In genomic region chr12:107349008-107349747, GRCh38 we compare ENCODE assay signal across 8 cellular contexts.
DNase-seq lines count a peak whose midpoint lies in the region; ATAC-seq and TF ChIP-seq lines count a peak whose summit lies in the region.

No MANE protein-coding gene starts in this region.

- H2AK5ac ChIP-seq in neuronal stem cell (ENCODE audit: low read depth, low read length), result no peak overlapping the region

- H2BK15ac ChIP-seq in neuronal stem cell (ENCODE audit: low read length), result no peak overlapping the region

- H3K27me3 Mint-ChIP-seq in endodermal cell (ENCODE audit: insufficient read depth), result peaks cover 15% of the 10 kb centered on the region

- H3K4me3 Mint-ChIP-seq in endodermal cell, result no peak overlapping the region

- H3K4me1 Mint-ChIP-seq in endodermal cell, result no peaks in the 10 kb centered on the region

- H3K9me3 Mint-ChIP-seq in endodermal cell, result peaks cover 21% of the 10 kb centered on the region

- no peak overlapping the region for H3K14ac ChIP-seq in neuronal stem cell (ENCODE audit: low read length)

- no peaks in the 10 kb centered on the region for H3K79me1 ChIP-seq in neuronal stem cell (ENCODE audit: low read depth, low read length)

- WGBS in endodermal cell (ENCODE audit: insufficient coverage in 1 of 2, insufficient read length in 1 of 2), 2 experiments, result 66 to 78% methylated on average over 4 to 5 of the region's 5 CpGs
- WGBS in neuronal stem cell (ENCODE audit: extremely low coverage in 2 of 2, insufficient read length in 2 of 2, insufficient replicate concordance in 1 of 2), 2 donors, result no CpG with 5 or more reads among the region's 5 CpGs

- no peak overlapping the region for H3K9ac ChIP-seq in endodermal cell (ENCODE audit: extremely low read depth, low read length, poor library complexity, severe bottlenecking)
- H3K9ac ChIP-seq in neuronal stem cell (ENCODE audit: low read depth, low read length, poor library complexity), result no peak overlapping the region

- H2BK5ac ChIP-seq in neuronal stem cell (ENCODE audit: low read length), result no peak overlapping the region

- peak overlapping the region; percentile 1 for H3K18ac ChIP-seq in neuronal stem cell (ENCODE audit: low read length)

- H4K91ac ChIP-seq in neuronal stem cell (ENCODE audit: low read depth, low read length, poor library complexity), result no peak overlapping the region

- no peak overlapping the region for H2AFZ ChIP-seq in neuronal stem cell (ENCODE audit: low read length)

- H2BK120ac ChIP-seq in neuronal stem cell (ENCODE audit: low read depth, low read length), result no peak overlapping the region

- H4K8ac ChIP-seq in neuronal stem cell (ENCODE audit: low read depth, low read length), result no peak overlapping the region

- H3K4me3 ChIP-seq in endodermal cell (ENCODE audit: low read length) (no peak overlapping the region), neuronal stem cell (ENCODE audit: low read length in 2 of 2) (no peak overlapping the region), HAP-1 (no peak overlapping the region)

- no peak overlapping the region for H3K23ac ChIP-seq in neuronal stem cell (ENCODE audit: low read depth, low read length, poor library complexity)

- TF ChIP-seq CTCF in endodermal cell (conservative IDR thresholded peaks at IDR 0.05), result no peak

- no peak overlapping the region for H2BK12ac ChIP-seq in neuronal stem cell (ENCODE audit: low read length)

- in situ Hi-C loops in HAP-1 (cut with MboI; ENCODE audit: low sequenced_read_pairs), result no loop called here

- DNase-seq in DMS53 treated with DMSO at 0.1 percent for 48 hours (lab: John Stamatoyannopoulos, UW; ENCODE audit: unreplicated experiment) (peak; percentile 62), NCI-H2196 treated with DMSO at 0.1 percent for 48 hours (lab: John Stamatoyannopoulos, UW; ENCODE audit: unreplicated experiment) (peak; percentile 25), endodermal cell (peak; percentile 74), neuronal stem cell (ENCODE audit: low spot score) (no peak), germinal center (ENCODE audit: low spot score) (no peak), HAP-1 (ENCODE audit: low spot score in 2 of 2) (no peak)

- H3K27ac Mint-ChIP-seq in endodermal cell, result no peak overlapping the region

- peaks cover 4% of the 10 kb centered on the region for H3K36me3 Mint-ChIP-seq in endodermal cell (ENCODE audit: low read depth)

- ATAC-seq in HG03196 (IDR thresholded peaks at IDR 0.05; ENCODE audit: unreplicated experiment) (no peak), HG03342 (IDR thresholded peaks at IDR 0.05; ENCODE audit: unreplicated experiment) (no peak)

- H3K4me2 ChIP-seq in neuronal stem cell (ENCODE audit: insufficient read depth, low read length, poor library complexity, severe bottlenecking), result no peak overlapping the region

- H3K9me3 ChIP-seq in endodermal cell (ENCODE audit: control insufficient read depth, low read length) (peaks cover 20% of the 10 kb centered on the region), neuronal stem cell (replicated peaks in 1 of 2; ENCODE audit: control insufficient read depth in 2 of 2, insufficient read depth in 1 of 2, low read depth in 1 of 2, low read length in 2 of 2) (peaks cover 0 to 11% of the 10 kb centered on the region in 2 donors), HAP-1 (no peaks in the 10 kb centered on the region)

- H3K4me1 ChIP-seq in endodermal cell (ENCODE audit: control insufficient read depth, insufficient read depth, low read length), result peaks cover 4% of the 10 kb centered on the region
- peaks cover 0 to 5% of the 10 kb centered on the region in 2 donors for H3K4me1 ChIP-seq in neuronal stem cell (ENCODE audit: control insufficient read depth in 2 of 2, insufficient read depth in 1 of 2, low read depth in 1 of 2, low read length in 2 of 2)
- H3K4me1 ChIP-seq in HAP-1, result no peaks in the 10 kb centered on the region

- H3K27me3 ChIP-seq in endodermal cell (ENCODE audit: control insufficient read depth, insufficient read depth, low read length, poor library complexity, severe bottlenecking) (no peaks in the 10 kb centered on the region), neuronal stem cell (ENCODE audit: control insufficient read depth in 3 of 3, insufficient read depth in 3 of 3, low read depth in 1 of 3, low read length in 3 of 3) (no peaks in the 10 kb centered on the region), HAP-1 (ENCODE audit: low read depth) (no peaks in the 10 kb centered on the region)

- H3K36me3 ChIP-seq in endodermal cell (ENCODE audit: control insufficient read depth, insufficient read depth, low read length), result no peaks in the 10 kb centered on the region
- H3K36me3 ChIP-seq in neuronal stem cell (replicated peaks in 1 of 2; ENCODE audit: control insufficient read depth in 2 of 2, insufficient read depth in 2 of 2, low read length in 2 of 2), result no peaks in the 10 kb centered on the region
- no peaks in the 10 kb centered on the region for H3K36me3 ChIP-seq in HAP-1 (replicated peaks)

- no peak overlapping the region for H3K27ac ChIP-seq in endodermal cell (ENCODE audit: low read depth, low read length)
- no peak overlapping the region for H3K27ac ChIP-seq in neuronal stem cell (replicated peaks; ENCODE audit: low read length)

- H3K4ac ChIP-seq in neuronal stem cell (ENCODE audit: low read length), result no peak overlapping the region

Comparison
In these comparisons a context has a peak if more than half of its experiments do, and no peak if none do; other contexts are left out.
1. DNase-seq: peak in DMS53 treated with DMSO at 0.1 percent for 48 hours (single experiment), NCI-H2196 treated with DMSO at 0.1 percent for 48 hours (single experiment) and endodermal cell (single experiment); none in neuronal stem cell (single experiment), germinal center (single experiment) and HAP-1 (0 of 2).